ENCODE assay signal across 8 cellular contexts in the genomic region with DNA sequence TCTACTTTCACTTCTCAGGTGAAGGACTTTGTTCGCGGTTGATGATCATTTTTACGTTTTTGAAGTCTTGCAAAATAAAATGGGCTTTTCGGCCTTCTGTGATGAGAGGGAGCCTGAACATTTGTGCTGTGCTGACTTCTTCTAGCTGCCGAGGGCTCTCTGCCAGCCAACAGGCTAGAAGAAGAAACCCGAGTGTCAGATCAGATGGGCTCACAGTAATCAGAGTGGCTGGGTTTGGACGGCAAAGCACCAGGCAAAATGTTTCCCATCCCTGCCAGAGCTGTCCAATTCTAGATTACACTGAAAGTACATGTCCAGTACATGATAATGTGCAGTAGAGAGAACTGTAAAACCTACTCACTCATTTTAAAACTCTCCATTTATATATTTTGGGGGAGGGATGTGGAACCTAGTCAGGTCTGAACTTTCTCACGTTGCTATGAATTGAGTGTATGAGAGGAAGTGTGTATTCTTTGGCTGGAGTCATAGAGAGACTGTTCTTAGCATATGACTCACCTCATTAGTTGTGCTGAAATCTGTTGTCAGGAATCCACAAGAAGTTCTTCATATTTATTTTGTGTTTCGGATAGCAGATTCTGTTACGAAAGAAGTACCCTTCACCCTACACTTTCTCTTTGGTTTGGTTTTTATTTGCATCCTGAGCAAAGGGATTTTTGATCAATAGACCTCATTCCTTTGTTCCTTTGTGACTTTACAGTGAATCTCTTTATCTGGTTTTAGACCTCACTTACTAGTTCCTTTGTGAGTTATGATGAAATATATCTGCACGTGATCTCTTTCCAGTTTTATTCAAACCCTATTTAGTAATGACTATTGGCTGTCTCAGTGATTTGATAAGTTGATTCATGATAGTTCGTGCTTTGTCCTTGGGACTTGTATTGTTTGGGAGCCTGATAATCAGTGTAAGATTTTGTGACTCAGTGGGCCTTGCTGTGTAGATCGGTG. TPM values are rescaled to one million over a fixed set of nuclear protein-coding genes. Genes with fewer than 3 reads are reported as not detected.
A peak's percentile ranks its signal among the peaks of the same experiment; 100 is the strongest.
DNase-seq lines count a peak whose midpoint lies in the region; ATAC-seq and TF ChIP-seq lines count a peak whose summit lies in the region.

No MANE protein-coding gene starts in this region.

- H3K18ac ChIP-seq in neuronal stem cell (ENCODE audit: low read length) = no peak overlapping the region

- H3K23ac ChIP-seq in neuronal stem cell (ENCODE audit: low read depth, low read length, poor library complexity) = no peak overlapping the region

- H2AFZ ChIP-seq in neuronal stem cell (ENCODE audit: low read length) = no peak overlapping the region

- H3K27ac ChIP-seq in cingulate gyrus (ENCODE audit: low read depth, low read length) = peak overlapping the region; percentile 79
- H3K27ac ChIP-seq in lung (ENCODE audit: low read depth in 1 of 2, low read length in 1 of 2) = peak overlapping the region; percentile 96 to 100
- H3K27ac ChIP-seq in neuronal stem cell (replicated peaks; ENCODE audit: low read length) = no peak overlapping the region

- H3K27me3 ChIP-seq in lung (ENCODE audit: control insufficient read depth, insufficient read depth) (no peaks in the 10 kb centered on the region), neuronal stem cell (ENCODE audit: control insufficient read depth in 3 of 3, insufficient read depth in 3 of 3, low read depth in 1 of 3, low read length in 3 of 3) (no peaks in the 10 kb centered on the region)

- no peak overlapping the region for H4K8ac ChIP-seq in neuronal stem cell (ENCODE audit: low read depth, low read length)

- H3K9ac ChIP-seq in neuronal stem cell (ENCODE audit: low read depth, low read length, poor library complexity) = no peak overlapping the region

- no peak overlapping the region for H3K4me2 ChIP-seq in neuronal stem cell (ENCODE audit: insufficient read depth, low read length, poor library complexity, severe bottlenecking)

- H3K4me1 ChIP-seq in lung (ENCODE audit: control insufficient read depth in 2 of 2, insufficient read depth in 2 of 2, low read length in 2 of 2) = peaks cover 14 to 31% of the 10 kb centered on the region in 2 donors
- H3K4me1 ChIP-seq in neuronal stem cell (ENCODE audit: control insufficient read depth in 2 of 2, insufficient read depth in 1 of 2, low read depth in 1 of 2, low read length in 2 of 2) = peaks cover 16 to 30% of the 10 kb centered on the region in 2 donors

- H3K4me3 Mint-ChIP-seq in T-helper 1 cell treated with Interleukin-12 subunit alpha and Interleukin-12 subunit beta and Interleukin-4 antibody, amounts not matched to agents 30 μg/mL and 1 μg/mL, for 36 hours = peak overlapping the region; percentile 97
- H3K4me3 Mint-ChIP-seq in stimulated activated naive CD8-positive, alpha-beta T cell treated with anti-CD3 and anti-CD28 coated beads, Interleukin-15, amount 100 ng/mL, for 72 hours = peak overlapping the region; percentile 87 to 93

- no peaks in the 10 kb centered on the region for H3K36me3 ChIP-seq in lung (ENCODE audit: control insufficient read depth in 2 of 2, insufficient read depth in 2 of 2, low read length in 2 of 2)
- no peaks in the 10 kb centered on the region for H3K36me3 ChIP-seq in neuronal stem cell (replicated peaks in 1 of 2; ENCODE audit: control insufficient read depth in 2 of 2, insufficient read depth in 2 of 2, low read length in 2 of 2)

- H4K91ac ChIP-seq in neuronal stem cell (ENCODE audit: low read depth, low read length, poor library complexity) = no peak overlapping the region

- no peak overlapping the region for H2AK5ac ChIP-seq in neuronal stem cell (ENCODE audit: low read depth, low read length)

- DNase-seq in EL (peak; percentile 85), HS-5 (ENCODE audit: low read depth) (peak; percentile 77), lung (ENCODE audit: low spot score) (peak; percentile 43), neuronal stem cell (ENCODE audit: low spot score) (no peak)
- DNase-seq in stimulated activated naive CD8-positive, alpha-beta T cell treated with anti-CD3 and anti-CD28 coated beads, Interleukin-15, amount 100 ng/mL, for 72 hours = peak; percentile 64 to 71

- no peaks in the 10 kb centered on the region for H3K79me1 ChIP-seq in neuronal stem cell (ENCODE audit: low read depth, low read length)

- TF ChIP-seq CTCF in lung (IDR thresholded peaks at IDR 0.05; ENCODE audit: control extremely low read depth, extremely low read depth) = no peak

- H2BK12ac ChIP-seq in neuronal stem cell (ENCODE audit: low read length) = no peak overlapping the region

- no peak overlapping the region for H2BK5ac ChIP-seq in neuronal stem cell (ENCODE audit: low read length)

- no peaks in the 10 kb centered on the region for H3K27me3 Mint-ChIP-seq in T-helper 1 cell treated with Interleukin-12 subunit alpha and Interleukin-12 subunit beta and Interleukin-4 antibody, amounts not matched to agents 30 μg/mL and 1 μg/mL, for 36 hours (ENCODE audit: low read depth)
- H3K27me3 Mint-ChIP-seq in stimulated activated naive CD8-positive, alpha-beta T cell treated with anti-CD3 and anti-CD28 coated beads, Interleukin-15, amount 100 ng/mL, for 72 hours = no peaks in the 10 kb centered on the region

- H3K14ac ChIP-seq in neuronal stem cell (ENCODE audit: low read length) = no peak overlapping the region

- H3K9me3 ChIP-seq in lung (ENCODE audit: control insufficient read depth in 2 of 2, insufficient read depth in 1 of 2, low read length in 1 of 2) (no peaks in the 10 kb centered on the region), neuronal stem cell (replicated peaks in 1 of 2; ENCODE audit: control insufficient read depth in 2 of 2, insufficient read depth in 1 of 2, low read depth in 1 of 2, low read length in 2 of 2) (no peaks in the 10 kb centered on the region)

- H3K4me3 ChIP-seq in lung (no peak overlapping the region), neuronal stem cell (ENCODE audit: low read length in 2 of 2) (no peak overlapping the region)

- H3K4ac ChIP-seq in neuronal stem cell (ENCODE audit: low read length) = no peak overlapping the region

- H2BK15ac ChIP-seq in neuronal stem cell (ENCODE audit: low read length) = no peak overlapping the region

- H3K36me3 Mint-ChIP-seq in T-helper 1 cell treated with Interleukin-12 subunit alpha and Interleukin-12 subunit beta and Interleukin-4 antibody, amounts not matched to agents 30 μg/mL and 1 μg/mL, for 36 hours (ENCODE audit: low read depth) = peaks cover 11% of the 10 kb centered on the region

- H3K27ac Mint-ChIP-seq in T-helper 1 cell treated with Interleukin-12 subunit alpha and Interleukin-12 subunit beta and Interleukin-4 antibody, amounts not matched to agents 30 μg/mL and 1 μg/mL, for 36 hours = peak overlapping the region; percentile 88
- H3K27ac Mint-ChIP-seq in stimulated activated naive CD8-positive, alpha-beta T cell treated with anti-CD3 and anti-CD28 coated beads, Interleukin-15, amount 100 ng/mL, for 72 hours = peak overlapping the region; percentile 95 to 96

- peaks cover 65% of the 10 kb centered on the region for H3K4me1 Mint-ChIP-seq in T-helper 1 cell treated with Interleukin-12 subunit alpha and Interleukin-12 subunit beta and Interleukin-4 antibody, amounts not matched to agents 30 μg/mL and 1 μg/mL, for 36 hours (ENCODE audit: low read depth)
- H3K4me1 Mint-ChIP-seq in stimulated activated naive CD8-positive, alpha-beta T cell treated with anti-CD3 and anti-CD28 coated beads, Interleukin-15, amount 100 ng/mL, for 72 hours = peaks cover 88% of the 10 kb centered on the region

- WGBS in lung, 2 donors = 33 to 53% methylated on average over 13 of the region's 13 CpGs
- no CpG with 5 or more reads among the region's 13 CpGs for WGBS in neuronal stem cell (ENCODE audit: extremely low coverage in 2 of 2, insufficient read length in 2 of 2, insufficient replicate concordance in 1 of 2), 2 donors

- ATAC-seq in GM21390 (IDR thresholded peaks at IDR 0.05; ENCODE audit: unreplicated experiment) (peak; percentile 69), lung (ENCODE audit: insufficient read depth, low FRiP score) (peak; percentile 10)
- peak; percentile 86 for ATAC-seq in stimulated activated naive CD8-positive, alpha-beta T cell treated with anti-CD3 and anti-CD28 coated beads, Interleukin-15, amount 100 ng/mL, for 72 hours

- H3K9me3 Mint-ChIP-seq in T-helper 1 cell treated with Interleukin-12 subunit alpha and Interleukin-12 subunit beta and Interleukin-4 antibody, amounts not matched to agents 30 μg/mL and 1 μg/mL, for 36 hours = no peaks in the 10 kb centered on the region
- H3K9me3 Mint-ChIP-seq in stimulated activated naive CD8-positive, alpha-beta T cell treated with anti-CD3 and anti-CD28 coated beads, Interleukin-15, amount 100 ng/mL, for 72 hours = no peaks in the 10 kb centered on the region

- H2BK120ac ChIP-seq in neuronal stem cell (ENCODE audit: low read depth, low read length) = no peak overlapping the region

RNA-seq across cellular contexts. Expression of gene ATP1A1, which starts 4.8 kb away (rescaled TPM):
- total RNA-seq in lung = 100 to 1,000 TPM; 561 to 715 TPM
- 100 to 1,000 TPM; 320 to 663 TPM for polyA plus RNA-seq in lung
- 90.7 TPM for polyA plus RNA-seq in neuronal stem cell (2013, experiment 1 of 2)
- 87.6 TPM for polyA plus RNA-seq in neuronal stem cell (2013, experiment 2 of 2)

Comparison
In these comparisons a context has a peak if more than half of its experiments do, and no peak if none do; other contexts are left out.
1. ATAC-seq: peak in every context shown above with its lines; median percentile 86 in stimulated activated naive CD8-positive, alpha-beta T cell treated with anti-CD3 and anti-CD28 coated beads, Interleukin-15, amount 100 ng/mL, for 72 hours; 69 in GM21390; 10 in lung.